ENCODE assay signal across 8 cellular contexts in genomic region chr17:82332669-82333278, GRCh38. TPM values are rescaled to one million over a fixed set of nuclear protein-coding genes. Genes with fewer than 3 reads are reported as not detected.
DNase-seq lines count a peak whose midpoint lies in the region; ATAC-seq and TF ChIP-seq lines count a peak whose summit lies in the region.

No MANE protein-coding gene starts in this region.

- H3K27ac Mint-ChIP-seq in central memory CD8-positive, alpha-beta T cell (ENCODE audit: low read depth) = no peak overlapping the region

- H3K4me1 ChIP-seq in NT2/D1 (ENCODE audit: insufficient read depth, insufficient read length) (peaks cover 40% of the 10 kb centered on the region), right lobe of liver (peaks cover 0 to 29% (median 12%) of the 10 kb centered on the region in 4 donors), thoracic aorta (ENCODE audit: control insufficient read depth in 1 of 2, low read depth in 2 of 2) (peaks cover 24 to 38% of the 10 kb centered on the region in 2 donors)

- peaks cover 20% of the 10 kb centered on the region for H3K4me1 Mint-ChIP-seq in central memory CD8-positive, alpha-beta T cell

- no peaks in the 10 kb centered on the region for H3K36me3 ChIP-seq in NT2/D1 (ENCODE audit: insufficient read depth, insufficient read length, low read length)
- H3K36me3 ChIP-seq in right lobe of liver = no peaks in the 10 kb centered on the region
- H3K36me3 ChIP-seq in thoracic aorta = no peaks in the 10 kb centered on the region

- H3K9me3 ChIP-seq in NT2/D1 (ENCODE audit: insufficient read depth, low read length) = no peaks in the 10 kb centered on the region
- H3K9me3 ChIP-seq in right lobe of liver = no peaks in the 10 kb centered on the region
- H3K9me3 ChIP-seq in thoracic aorta = no peaks in the 10 kb centered on the region

- H3K27ac ChIP-seq in right lobe of liver (peak overlapping the region in 1 of 3 donors; percentile 29), thoracic aorta (no peak overlapping the region)

- H3K27me3 Mint-ChIP-seq in central memory CD8-positive, alpha-beta T cell = peaks cover 9% of the 10 kb centered on the region

- H3K4me3 ChIP-seq in NT2/D1 (ENCODE audit: insufficient read length, low read depth) (peak overlapping the region; percentile 51), right lobe of liver (peak overlapping the region; percentile 21 to 55 (median 29)), thoracic aorta (peak overlapping the region; percentile 83)

- H3K9ac ChIP-seq in NT2/D1 (ENCODE audit: insufficient read length, low read depth) = peak overlapping the region; percentile 84

- ATAC-seq in central memory CD8-positive, alpha-beta T cell (replicated peaks; ENCODE audit: extremely low read depth, poor library complexity, severe bottlenecking) = peak; percentile 51
- ATAC-seq in right lobe of liver (peak in 1 of 4 donors; percentile 7), thoracic aorta (ENCODE audit: insufficient number of reproducible peaks, low FRiP score, low read depth) (no peak), GM18868 (IDR thresholded peaks at IDR 0.05; ENCODE audit: unreplicated experiment) (no peak)

- H3K4me3 Mint-ChIP-seq in central memory CD8-positive, alpha-beta T cell = peak overlapping the region; percentile 68

- peaks cover 86% of the 10 kb centered on the region for H3K27me3 ChIP-seq in NT2/D1 (ENCODE audit: insufficient read depth, insufficient read length)
- H3K27me3 ChIP-seq in right lobe of liver = no peaks in the 10 kb centered on the region
- H3K27me3 ChIP-seq in thoracic aorta (replicated peaks; ENCODE audit: insufficient read depth) = no peaks in the 10 kb centered on the region

- H3K9me3 Mint-ChIP-seq in central memory CD8-positive, alpha-beta T cell = no peaks in the 10 kb centered on the region

- TF ChIP-seq CTCF in right lobe of liver (IDR thresholded peaks at IDR 0.05) (no peak), thoracic aorta (IDR thresholded peaks at IDR 0.05) (no peak)

- intact Hi-C loops in right lobe of liver (cut with DNase I) = no loop called here

- TF ChIP-seq POLR2A in right lobe of liver (IDR thresholded peaks at IDR 0.05) = no peak

- DNase-seq in H4 (ENCODE audit: low spot score) = peak; percentile 48
- no peak for DNase-seq in NT2/D1 (ENCODE audit: low read depth, low spot score)
- DNase-seq in central memory CD8-positive, alpha-beta T cell (ENCODE audit: low spot score in 2 of 2) = no peak
- peak in 2 of 3 donors; percentile 50 to 77 for DNase-seq in right lobe of liver
- no peak for DNase-seq in thoracic aorta (ENCODE audit: low spot score)
- DNase-seq in stimulated activated CD4-positive, alpha-beta T cell treated with anti-CD3 and anti-CD28 coated beads, Interleukin-12 subunit alpha, Interleukin-12 subunit beta, amount 100 ng/mL, for 4 hours = no peak
- DNase-seq in activated CD4-positive, alpha-beta T cell treated with anti-CD3 and anti-CD28 coated beads, Interleukin-2, amount 50 U/mL, for 4 hours = no peak

- 19% methylated on average over 5 of the region's 32 CpGs for WGBS in right lobe of liver (ENCODE audit: insufficient coverage, low coverage, low lambda C conversion rate, missing lambda C conversion rate)

- H3K36me3 Mint-ChIP-seq in central memory CD8-positive, alpha-beta T cell (ENCODE audit: insufficient read depth) = peaks cover 2% of the 10 kb centered on the region

RNA-seq across cellular contexts. Expression of gene SECTM1, which starts 0.8 kb away (rescaled TPM):
- 30.1 and 30.7 TPM in 2 replicates for total RNA-seq in H4 (2014; rRNA removed; shearing (Covaris generic))
- total RNA-seq in right lobe of liver = 1 to 10 TPM; 3.9 to 7.4 (median 5.8) TPM
- 10 to 100 TPM; 16.7 to 32.2 TPM for total RNA-seq in thoracic aorta

RNA-seq across cellular contexts. Expression of gene CD7, which starts 15.4 kb away (rescaled TPM):
- 0.06 and 1.5 TPM in 2 replicates for total RNA-seq in H4 (2014; rRNA removed; shearing (Covaris generic))
- total RNA-seq in right lobe of liver = 1 to 10 TPM in 4 of 6 experiments, under 1 TPM in 2; 0.31 to 3.2 (median 1.3) TPM
- total RNA-seq in thoracic aorta = 1 to 10 TPM; 3.0 to 3.5 TPM

RNA-seq across cellular contexts. Expression of gene TEX19, which starts 26.3 kb away (rescaled TPM):
- total RNA-seq in H4 (2014; rRNA removed; shearing (Covaris generic)) = 0.68 and 0.72 TPM in 2 replicates
- total RNA-seq in right lobe of liver (not detected), thoracic aorta (not detected)

RNA-seq across cellular contexts. Expression of gene UTS2R, which starts 38.8 kb away (rescaled TPM):
- not detected in 2 replicates for total RNA-seq in H4 (2014; rRNA removed; shearing (Covaris generic))
- not detected for total RNA-seq in right lobe of liver
- total RNA-seq in thoracic aorta = under 1 TPM in 1 of 2 donors, not detected in 1; 0.27 TPM

RNA-seq across cellular contexts. Expression of gene CSNK1D, which starts 59.3 kb away (rescaled TPM):
- 30.3 and 33.9 TPM in 2 replicates for total RNA-seq in H4 (2014; rRNA removed; shearing (Covaris generic))
- total RNA-seq in right lobe of liver (10 to 100 TPM; 32.7 to 73.0 (median 45.9) TPM), thoracic aorta (10 to 100 TPM; 69.5 to 71.9 TPM)

Comparison
In these comparisons a context has a peak if more than half of its experiments do, and no peak if none do; other contexts are left out.
1. DNase-seq: peak in H4 (single experiment) and right lobe of liver (2 of 3); none in NT2/D1 (single experiment), central memory CD8-positive, alpha-beta T cell (0 of 2), thoracic aorta (single experiment), stimulated activated CD4-positive, alpha-beta T cell treated with anti-CD3 and anti-CD28 coated beads, Interleukin-12 subunit alpha, Interleukin-12 subunit beta, amount 100 ng/mL, for 4 hours (single experiment) and activated CD4-positive, alpha-beta T cell treated with anti-CD3 and anti-CD28 coated beads, Interleukin-2, amount 50 U/mL, for 4 hours (0 of 2).
2. H3K4me3 ChIP-seq: peak in every context shown above with its lines; median percentile 83 in thoracic aorta; 51 in NT2/D1; 29 in right lobe of liver.